In the genomic region with DNA sequence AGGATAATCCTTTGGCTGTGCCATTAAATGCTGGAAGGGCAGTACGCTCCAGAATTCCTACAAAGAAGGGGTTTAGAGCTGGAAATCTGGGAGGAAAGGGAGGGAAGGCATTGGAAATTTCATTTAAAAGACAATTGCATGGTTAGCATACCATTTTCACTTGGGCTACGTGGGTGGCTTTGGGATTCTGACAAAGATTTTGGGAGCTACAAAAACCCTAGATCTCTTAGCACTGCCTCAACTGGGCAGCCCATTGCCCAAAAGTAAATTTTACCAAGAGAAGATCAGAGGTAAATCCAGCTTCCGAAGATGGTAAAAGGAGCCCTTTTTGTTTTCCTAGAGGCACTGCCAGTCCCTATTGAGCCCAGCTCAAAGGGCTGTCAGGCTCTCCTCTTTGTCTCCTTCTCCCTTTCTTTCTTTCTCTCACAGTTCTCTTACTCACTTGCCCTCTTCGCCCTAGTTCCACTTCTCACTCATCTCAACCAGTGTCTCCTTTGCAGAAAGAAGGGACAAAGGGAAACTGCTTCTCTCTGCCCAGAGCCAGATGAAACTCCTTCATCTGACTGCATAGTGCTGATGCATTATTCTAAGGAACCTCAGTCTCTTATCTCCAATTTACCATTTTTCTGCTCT, we compare ENCODE assay signal across 17 cellular contexts.
"Had no signal": no experiment of that assay in that cellular context is flagged by ENCODE, and none has a peak within 500 bp of the region (broad histone marks: within the 10 kb centered on the region; RNA-seq: fewer than 3 reads in every experiment).

No MANE protein-coding gene starts in this region.

- H3K4me3 ChIP-seq: adrenal gland, coronary artery, right lobe of liver, upper lobe of left lung had no signal

- DNase-seq: activated CD4-positive, alpha-beta T cell treated with anti-CD3 and anti-CD28 coated beads for 36 hours; activated CD8-positive, alpha-beta T cell treated with anti-CD3 and anti-CD28 coated beads for 36 hours; activated effector memory CD4-positive, alpha-beta T cell treated with anti-CD3 and anti-CD28 coated beads, Interleukin-2, amount 50 U/mL, for 16 hours; activated T-cell treated with anti-CD3 and anti-CD28 coated beads, Interleukin-2, amount 50 U/mL, for 48 hours; adrenal gland; central memory CD4-positive, alpha-beta T cell; effector CD8-positive, alpha-beta T cell; foreskin fibroblast; hypothalamus; right lobe of liver; stimulated activated naive CD8-positive, alpha-beta T cell treated with anti-CD3 and anti-CD28 coated beads, Interleukin-15, Interleukin-2, amounts not matched to agents 100 U/mL and 50 U/mL, for 24 hours; T-cell; upper lobe of left lung had no signal

- H3K27ac ChIP-seq: adrenal gland, coronary artery, right lobe of liver, upper lobe of left lung, VCaP had no signal

- H3K4me3 Mint-ChIP-seq: activated CD4-positive, alpha-beta T cell treated with anti-CD3 and anti-CD28 coated beads for 36 hours; activated CD8-positive, alpha-beta T cell treated with anti-CD3 and anti-CD28 coated beads for 36 hours; activated naive CD4-positive, alpha-beta T cell treated with anti-CD3 and anti-CD28 coated beads, Interleukin-2, amount 50 U/mL, for 24 hours; nephron; T-cell had no signal

- H3K36me3 Mint-ChIP-seq: activated naive CD4-positive, alpha-beta T cell treated with anti-CD3 and anti-CD28 coated beads, Interleukin-2, amount 50 U/mL, for 24 hours; T-cell had no signal

- H3K27me3 ChIP-seq: adrenal gland, right lobe of liver, upper lobe of left lung had no signal

- H3K27me3 Mint-ChIP-seq: activated CD4-positive, alpha-beta T cell treated with anti-CD3 and anti-CD28 coated beads for 36 hours; activated CD8-positive, alpha-beta T cell treated with anti-CD3 and anti-CD28 coated beads for 36 hours; activated naive CD4-positive, alpha-beta T cell treated with anti-CD3 and anti-CD28 coated beads, Interleukin-2, amount 50 U/mL, for 24 hours; T-cell had no signal

- H3K4me1 Mint-ChIP-seq: activated CD4-positive, alpha-beta T cell treated with anti-CD3 and anti-CD28 coated beads for 36 hours; activated naive CD4-positive, alpha-beta T cell treated with anti-CD3 and anti-CD28 coated beads, Interleukin-2, amount 50 U/mL, for 24 hours; nephron; T-cell had no signal

- H3K9me3 Mint-ChIP-seq: activated CD8-positive, alpha-beta T cell treated with anti-CD3 and anti-CD28 coated beads for 36 hours; nephron; T-cell had no signal

- H3K4me1 ChIP-seq: adrenal gland, right lobe of liver, upper lobe of left lung had no signal

- H3K9me3 ChIP-seq: adrenal gland, right lobe of liver, upper lobe of left lung had no signal

- H3K36me3 ChIP-seq: adrenal gland, right lobe of liver, upper lobe of left lung had no signal

- H3K27ac Mint-ChIP-seq: activated CD4-positive, alpha-beta T cell treated with anti-CD3 and anti-CD28 coated beads for 36 hours; activated CD8-positive, alpha-beta T cell treated with anti-CD3 and anti-CD28 coated beads for 36 hours; activated naive CD4-positive, alpha-beta T cell treated with anti-CD3 and anti-CD28 coated beads, Interleukin-2, amount 50 U/mL, for 24 hours; nephron; T-cell had no signal
